In the genomic region with DNA sequence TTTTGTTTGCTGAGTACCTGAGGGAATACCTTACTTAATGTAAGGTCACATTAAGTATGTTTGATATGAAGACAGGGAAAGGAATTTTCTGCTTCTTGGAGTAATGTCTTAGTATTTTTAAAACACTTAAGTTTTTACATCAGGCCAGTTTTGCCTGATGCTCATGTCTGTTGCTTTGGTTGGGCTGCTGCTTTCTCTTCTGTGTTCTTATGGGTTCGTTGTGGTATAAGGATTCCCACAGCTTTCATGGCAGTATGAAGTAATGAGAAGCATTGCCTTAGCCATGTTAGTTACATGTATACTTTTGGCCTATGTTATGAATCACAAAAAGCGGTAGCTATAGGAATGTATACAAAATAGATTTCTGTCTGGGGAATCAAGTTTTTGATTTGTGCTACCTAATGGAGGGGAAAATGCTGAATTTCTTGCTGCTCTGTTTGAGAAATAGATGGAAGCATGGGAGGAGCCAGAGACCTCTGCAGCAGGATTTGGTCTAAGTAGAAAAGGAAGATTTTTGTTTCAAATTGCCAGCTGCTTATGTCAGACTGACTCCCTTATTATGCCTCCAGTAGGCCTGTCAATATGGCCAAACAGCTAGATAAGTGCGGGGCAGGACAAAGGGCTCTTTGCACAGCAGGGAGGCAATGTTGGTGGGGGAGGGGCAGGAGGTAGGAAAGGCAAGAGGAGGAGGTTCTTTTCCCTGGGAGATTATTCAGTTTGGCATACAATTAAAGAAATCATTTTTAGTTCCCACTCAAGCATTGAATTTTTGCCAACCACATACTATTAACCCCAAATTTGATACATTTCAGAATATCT, we compare ENCODE assay signal across 8 cellular contexts. TPM values are rescaled to one million over a fixed set of nuclear protein-coding genes. Genes with fewer than 3 reads are reported as not detected.
DNase-seq lines count a peak whose midpoint lies in the region; ATAC-seq and TF ChIP-seq lines count a peak whose summit lies in the region.

No MANE protein-coding gene starts in this region.

- DNase-seq in activated naive CD8-positive, alpha-beta T cell treated with anti-CD3 and anti-CD28 coated beads for 36 hours = no peak
- no peak for DNase-seq in SK-N-MC (ENCODE audit: low read depth, low spot score)
- DNase-seq in putamen (ENCODE audit: low spot score) = peak; percentile 75
- no peak for DNase-seq in ACHN

- no peaks in the 10 kb centered on the region for H3K27me3 ChIP-seq in gastroesophageal sphincter

- H3K4me3 ChIP-seq in SK-N-MC (peak overlapping the region; percentile 88), gastroesophageal sphincter (peak overlapping the region in 1 of 2 donors; percentile 3)

- H3K9me3 Mint-ChIP-seq in activated naive CD8-positive, alpha-beta T cell (ENCODE audit: low read depth) = no peaks in the 10 kb centered on the region
- no peaks in the 10 kb centered on the region for H3K9me3 Mint-ChIP-seq in activated naive CD8-positive, alpha-beta T cell treated with anti-CD3 and anti-CD28 coated beads for 36 hours

- ATAC-seq in gastroesophageal sphincter (no peak), HG03039 (IDR thresholded peaks at IDR 0.05; ENCODE audit: unreplicated experiment) (no peak), GM21528 (IDR thresholded peaks at IDR 0.05; ENCODE audit: low FRiP score, unreplicated experiment) (no peak)

- no peak for TF ChIP-seq POLR2A in gastroesophageal sphincter (IDR thresholded peaks at IDR 0.05)

- TF ChIP-seq CTCF in gastroesophageal sphincter (IDR thresholded peaks at IDR 0.05) = no peak

- H3K4me3 Mint-ChIP-seq in activated naive CD8-positive, alpha-beta T cell = peak overlapping the region; percentile 52
- H3K4me3 Mint-ChIP-seq in activated naive CD8-positive, alpha-beta T cell treated with anti-CD3 and anti-CD28 coated beads for 36 hours = no peak overlapping the region

- H3K9ac ChIP-seq in SK-N-MC (ENCODE audit: insufficient read length) = no peak overlapping the region

- H3K4me1 Mint-ChIP-seq in activated naive CD8-positive, alpha-beta T cell (ENCODE audit: low read depth) = peaks cover 83% of the 10 kb centered on the region
- peaks cover 57% of the 10 kb centered on the region for H3K4me1 Mint-ChIP-seq in activated naive CD8-positive, alpha-beta T cell treated with anti-CD3 and anti-CD28 coated beads for 36 hours

- H3K36me3 ChIP-seq in SK-N-MC (ENCODE audit: insufficient read depth, low read length) (no peaks in the 10 kb centered on the region; the same call in 1 of the 2 replicates), gastroesophageal sphincter (no peaks in the 10 kb centered on the region)

- no peak for TF ChIP-seq EP300 in gastroesophageal sphincter (IDR thresholded peaks at IDR 0.05)

- peaks cover 7% of the 10 kb centered on the region for H3K36me3 Mint-ChIP-seq in activated naive CD8-positive, alpha-beta T cell
- H3K36me3 Mint-ChIP-seq in activated naive CD8-positive, alpha-beta T cell treated with anti-CD3 and anti-CD28 coated beads for 36 hours = peaks cover 43% of the 10 kb centered on the region

- WGBS in gastroesophageal sphincter (ENCODE audit: low coverage in 1 of 2), 2 donors = 14 to 18% methylated on average over 3 of the region's 3 CpGs

- H3K4me1 ChIP-seq in gastroesophageal sphincter = peaks cover 42 to 88% (median 46%) of the 10 kb centered on the region in 3 donors

- no peak overlapping the region for H3K27ac ChIP-seq in SK-N-MC
- peak overlapping the region; percentile 43 to 99 (median 98) for H3K27ac ChIP-seq in gastroesophageal sphincter

- in situ Hi-C loops in ACHN (cut with HindIII; ENCODE audit: low pct_ligation_motif_present, low pct_unique_long_range_greater_than_20kb, low sequenced_read_pairs) = no loop called here

- H3K9me3 ChIP-seq in SK-N-MC (ENCODE audit: low read depth, low read length) = no peaks in the 10 kb centered on the region
- no peaks in the 10 kb centered on the region for H3K9me3 ChIP-seq in gastroesophageal sphincter

- H3K27me3 Mint-ChIP-seq in activated naive CD8-positive, alpha-beta T cell = no peaks in the 10 kb centered on the region
- no peaks in the 10 kb centered on the region for H3K27me3 Mint-ChIP-seq in activated naive CD8-positive, alpha-beta T cell treated with anti-CD3 and anti-CD28 coated beads for 36 hours

- H3K27ac Mint-ChIP-seq in activated naive CD8-positive, alpha-beta T cell = peak overlapping the region; percentile 11
- no peak overlapping the region for H3K27ac Mint-ChIP-seq in activated naive CD8-positive, alpha-beta T cell treated with anti-CD3 and anti-CD28 coated beads for 36 hours

RNA-seq across cellular contexts. Expression of a gene that starts 5.2 kb away (rescaled TPM):
- 100 to 1,000 TPM; 104 to 112 TPM for total RNA-seq in activated naive CD8-positive, alpha-beta T cell treated with anti-CD3 and anti-CD28 coated beads for 36 hours
- total RNA-seq in gastroesophageal sphincter = 10 to 100 TPM; 51.5 to 95.3 (median 76.8) TPM

RNA-seq across cellular contexts. Expression of a gene that starts 39.8 kb away (rescaled TPM):
- total RNA-seq in activated naive CD8-positive, alpha-beta T cell treated with anti-CD3 and anti-CD28 coated beads for 36 hours = 10 to 100 TPM; 62.5 to 63.8 TPM
- total RNA-seq in gastroesophageal sphincter = 10 to 100 TPM; 18.8 to 32.1 (median 25.8) TPM
